In genomic region chr5:166200532-166200931, GRCh38 we compare ENCODE assay signal across 6 cellular contexts.
"Had no signal": no experiment of that assay in that cellular context is flagged by ENCODE, and none has a peak within 500 bp of the region (broad histone marks: within the 10 kb centered on the region; RNA-seq: fewer than 3 reads in every experiment).

No MANE protein-coding gene starts in this region.

- H3K9ac ChIP-seq: KMS-11 had no signal

- H3K27ac ChIP-seq: HL-60, KMS-11 had no signal

- DNase-seq: IMR-90, KBM-7, KG1 had no signal

- H3K4me2 ChIP-seq: KMS-11 had no signal

- FAIRE-seq: HTR-8/SVneo had no signal
